Comparison of ENCODE assay signal across 19 cellular contexts in the genomic region with DNA sequence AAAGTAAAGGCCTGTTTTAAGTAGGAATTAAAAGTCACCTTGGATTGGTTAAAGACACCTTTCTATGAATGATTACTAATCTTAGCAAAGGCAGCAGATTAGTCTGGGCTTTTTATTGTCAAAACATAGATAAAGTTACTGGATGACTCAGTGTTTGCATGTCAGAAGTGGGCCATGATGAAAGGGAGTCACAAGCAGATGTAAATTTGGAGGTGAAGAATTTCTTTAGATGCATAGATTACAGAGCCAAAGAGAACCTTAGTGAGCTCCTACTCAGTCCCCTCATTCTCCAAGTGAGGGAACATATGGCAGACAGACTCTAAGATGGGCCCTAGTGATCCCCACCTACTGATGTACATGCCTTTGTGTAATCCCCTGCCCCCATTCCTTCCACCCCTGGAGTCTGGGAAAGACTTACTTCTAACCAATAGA.
DNase-seq lines count a peak whose midpoint lies in the region; ATAC-seq, FAIRE-seq and TF ChIP-seq lines count a peak whose summit lies in the region.
"Had no signal": no experiment of that assay in that cellular context is flagged by ENCODE, and none has a peak within 500 bp of the region (broad histone marks: within the 10 kb centered on the region; RNA-seq: fewer than 3 reads in every experiment).

No MANE protein-coding gene starts in this region.

- H2BK15ac ChIP-seq in mesendoderm (replicated peaks; ENCODE audit: low read depth) = no peak overlapping the region

- H3K36me3 ChIP-seq in bronchial epithelial cell (ENCODE audit: control insufficient read depth, insufficient read depth, low read length) (no peaks in the 10 kb centered on the region), mesendoderm (ENCODE audit: control insufficient read depth, insufficient read depth, low read length) (no peaks in the 10 kb centered on the region)
- H3K36me3 ChIP-seq: vagina had no signal

- H3K27me3 ChIP-seq in bronchial epithelial cell (ENCODE audit: control insufficient read depth, insufficient read depth, low read length) (no peaks in the 10 kb centered on the region), mesendoderm (ENCODE audit: insufficient read depth, low read length, poor library complexity) (no peaks in the 10 kb centered on the region)
- H3K27me3 ChIP-seq: body of pancreas, vagina had no signal

- no peak overlapping the region for H2BK120ac ChIP-seq in mesendoderm (ENCODE audit: low read depth, low read length)

- no peak overlapping the region for H3K4me2 ChIP-seq in mesendoderm (ENCODE audit: low read length)

- H3K4ac ChIP-seq in mesendoderm (ENCODE audit: low read depth, low read length) = no peak overlapping the region

- H3K4me1 ChIP-seq in mesendoderm (ENCODE audit: control insufficient read depth, low read depth, low read length) = peaks cover 4% of the 10 kb centered on the region
- H3K4me1 ChIP-seq: body of pancreas, vagina had no signal

- no peak overlapping the region for H4K5ac ChIP-seq in mesendoderm (ENCODE audit: low read length)

- H3K36me3 Mint-ChIP-seq in activated naive CD4-positive, alpha-beta T cell treated with anti-CD3 and anti-CD28 coated beads, Interleukin-2, amount 10 ng/mL, durations not matched to agents 7 days and 5 days = no peaks in the 10 kb centered on the region

- CTCF ChIA-PET in activated naive CD4-positive, alpha-beta T cell treated with anti-CD3 and anti-CD28 coated beads, Interleukin-2, amount 10 ng/mL, durations not matched to agents 7 days and 5 days (lab: Charles Lee) = no interaction called here

- H3K27ac ChIP-seq in mesendoderm (ENCODE audit: low read depth, low read length) = no peak overlapping the region
- H3K27ac ChIP-seq: body of pancreas, parathyroid adenoma, vagina had no signal

- H3K18ac ChIP-seq in mesendoderm (ENCODE audit: low read length) = no peak overlapping the region

- no peak overlapping the region for H3K23ac ChIP-seq in mesendoderm (ENCODE audit: low read length)

- TF ChIP-seq CTCF in bronchial epithelial cell (IDR thresholded peaks at IDR 0.05; ENCODE audit: insufficient read depth, low read length, severe bottlenecking) = no peak

- H3K9ac ChIP-seq in mesendoderm (ENCODE audit: low read length) = no peak overlapping the region
- H3K9ac ChIP-seq: parathyroid adenoma had no signal

- no peak overlapping the region for H4K8ac ChIP-seq in mesendoderm (ENCODE audit: low read depth, low read length)

- H3K4me3 ChIP-seq in bronchial epithelial cell (ENCODE audit: low read depth, low read length) (no peak overlapping the region), mesendoderm (ENCODE audit: low read length) (no peak overlapping the region)
- H3K4me3 ChIP-seq: body of pancreas, vagina had no signal

- no peaks in the 10 kb centered on the region for H3K27me3 Mint-ChIP-seq in activated naive CD4-positive, alpha-beta T cell treated with anti-CD3 and anti-CD28 coated beads, Interleukin-2, amount 10 ng/mL, durations not matched to agents 7 days and 5 days

- peak; percentile 63 for DNase-seq in ELR (ENCODE audit: low read depth)
- DNase-seq in NCI-H226 = peak; percentile 55
- DNase-seq in bronchial epithelial cell (ENCODE audit: low read depth) = peak; percentile 10
- peak; percentile 79 for DNase-seq in mesendoderm
- no peak for DNase-seq in activated naive CD4-positive, alpha-beta T cell treated with anti-CD3 and anti-CD28 coated beads, Interleukin-2, amount 10 ng/mL, durations not matched to agents 7 days and 5 days
- DNase-seq in activated naive CD4-positive, alpha-beta T cell (lab: John Stamatoyannopoulos, UW) = no peak
- DNase-seq: activated naive CD4-positive, alpha-beta T cell treated with anti-CD3 and anti-CD28 coated beads, Interleukin-2, amount 50 U/mL, for 16 hours; activated T-cell treated with anti-CD3 and anti-CD28 coated beads for 4 hours; body of pancreas; hippocampal formation; naive thymus-derived CD8-positive, alpha-beta T cell; NCI-H1694; NCI-H2227 treated with DMSO at 0.1 percent for 48 hours; RPMI8226; stimulated activated CD4-positive, alpha-beta T cell treated with anti-CD3 and anti-CD28 coated beads, Interleukin-4, amount 100 ng/mL, for 4 hours had no signal

- H2BK5ac ChIP-seq in mesendoderm (ENCODE audit: low read length) = no peak overlapping the region

- H3K27ac Mint-ChIP-seq in activated naive CD4-positive, alpha-beta T cell treated with anti-CD3 and anti-CD28 coated beads, Interleukin-2, amount 10 ng/mL, durations not matched to agents 7 days and 5 days = no peak overlapping the region
- H3K27ac Mint-ChIP-seq: naive thymus-derived CD8-positive, alpha-beta T cell had no signal

- no peak overlapping the region for H3K56ac ChIP-seq in mesendoderm (ENCODE audit: low read length)

- H3K79me1 ChIP-seq in mesendoderm (ENCODE audit: low read length) = no peaks in the 10 kb centered on the region

- H2AK5ac ChIP-seq in mesendoderm (ENCODE audit: low read length) = no peak overlapping the region

- peaks cover 11% of the 10 kb centered on the region for H3K9me3 Mint-ChIP-seq in activated naive CD4-positive, alpha-beta T cell treated with anti-CD3 and anti-CD28 coated beads, Interleukin-2, amount 10 ng/mL, durations not matched to agents 7 days and 5 days

- no peak for FAIRE-seq in bronchial epithelial cell (lab: Jason Lieb, UNC)
- FAIRE-seq: keratinocyte had no signal

- no peak for ATAC-seq in HG02610 (IDR thresholded peaks at IDR 0.05; ENCODE audit: unreplicated experiment)
- ATAC-seq: body of pancreas; naive thymus-derived CD8-positive, alpha-beta T cell had no signal

- H3K4me1 Mint-ChIP-seq in activated naive CD4-positive, alpha-beta T cell treated with anti-CD3 and anti-CD28 coated beads, Interleukin-2, amount 10 ng/mL, durations not matched to agents 7 days and 5 days = no peaks in the 10 kb centered on the region
- H3K4me1 Mint-ChIP-seq: naive thymus-derived CD8-positive, alpha-beta T cell had no signal

- H3K4me3 Mint-ChIP-seq in activated naive CD4-positive, alpha-beta T cell treated with anti-CD3 and anti-CD28 coated beads, Interleukin-2, amount 10 ng/mL, durations not matched to agents 7 days and 5 days = no peak overlapping the region
- H3K4me3 Mint-ChIP-seq: naive thymus-derived CD8-positive, alpha-beta T cell had no signal

- H3K79me2 ChIP-seq in mesendoderm (ENCODE audit: control insufficient read depth, insufficient read depth, low read length) = no peaks in the 10 kb centered on the region
- H3K79me2 ChIP-seq: parathyroid adenoma had no signal

Comparison
In these comparisons a context has a peak if more than half of its experiments do, and no peak if none do; other contexts are left out.
1. DNase-seq: peak in ELR (single experiment), NCI-H226 (single experiment), bronchial epithelial cell (single experiment) and mesendoderm (single experiment); none in activated naive CD4-positive, alpha-beta T cell treated with anti-CD3 and anti-CD28 coated beads, Interleukin-2, amount 10 ng/mL, durations not matched to agents 7 days and 5 days (single experiment) and activated naive CD4-positive, alpha-beta T cell (0 of 4).